ENCODE assay signal across 7 cellular contexts in genomic region chr2:122136071-122136470, GRCh38.
A peak's percentile ranks its signal among the peaks of the same experiment; 100 is the strongest.
DNase-seq lines count a peak whose midpoint lies in the region; ATAC-seq, FAIRE-seq and TF ChIP-seq lines count a peak whose summit lies in the region.

No MANE protein-coding gene starts in this region.

- no peak for FAIRE-seq in kidney (lab: Jason Lieb, UNC)

- H3K27ac ChIP-seq in PC-3 (ENCODE audit: low read length) = no peak overlapping the region
- no peak overlapping the region for H3K27ac ChIP-seq in kidney (ENCODE audit: low read depth in 2 of 2, low read length in 2 of 2)
- no peak overlapping the region for H3K27ac ChIP-seq in spleen

- H3K27me3 ChIP-seq in PC-3 (ENCODE audit: low read length) (peaks cover 10% of the 10 kb centered on the region; the same call in 1 of the 2 replicates), spleen (replicated peaks in 1 of 7) (peaks cover 0 to 6% (median 0%) of the 10 kb centered on the region in 7 donors)

- no peak for TF ChIP-seq POLR2A in spleen (IDR thresholded peaks at IDR 0.05)

- H4K20me1 ChIP-seq in PC-3 (ENCODE audit: low read length) = no peaks in the 10 kb centered on the region

- ATAC-seq in PC-3 = no peak

- H3K4me1 ChIP-seq in PC-3 (ENCODE audit: insufficient read depth, low read length) (no peaks in the 10 kb centered on the region), kidney (ENCODE audit: control insufficient read depth in 1 of 2, insufficient read depth in 1 of 2, low read depth in 1 of 2, low read length in 2 of 2) (no peaks in the 10 kb centered on the region), spleen (no peaks in the 10 kb centered on the region)

- H3K4me2 ChIP-seq in PC-3 (ENCODE audit: low read length) = no peak overlapping the region

- H3K9ac ChIP-seq in PC-3 (ENCODE audit: low read length) = no peak overlapping the region
- H3K9ac ChIP-seq in kidney (ENCODE audit: low read length in 2 of 2) = no peak overlapping the region

- no peak overlapping the region for H3K4me3 ChIP-seq in GM12865 (ENCODE audit: low read depth, low read length)
- no peak overlapping the region for H3K4me3 ChIP-seq in PC-3 (ENCODE audit: low read length)
- no peak overlapping the region for H3K4me3 ChIP-seq in kidney (ENCODE audit: low read length in 2 of 2)
- H3K4me3 ChIP-seq in spleen = no peak overlapping the region

- POLR2A ChIA-PET in HEK293T (lab: Yijun Ruan, JAX) = no interaction called here
- POLR2A ChIA-PET in PC-3 (lab: Charles Lee; ENCODE audit: unreplicated experiment) = no interaction called here

- no peaks in the 10 kb centered on the region for H3K79me2 ChIP-seq in PC-3 (ENCODE audit: low read length)

- H3K9me2 ChIP-seq in PC-3 (replicated peaks; ENCODE audit: low read length) = no peaks in the 10 kb centered on the region

- H2AFZ ChIP-seq in PC-3 (ENCODE audit: low read length) = no peak overlapping the region

- BruUV-seq in PC-3 (replicated peaks; lab: Mats Ljungman, UMichigan) = no TSS peak

- TF ChIP-seq CTCF in GM12865 (IDR thresholded peaks at IDR 0.05; ENCODE audit: insufficient read depth, low read depth, low read length, missing control alignments) (peak; percentile 32), PC-3 (conservative IDR thresholded peaks at IDR 0.05; ENCODE audit: low read depth, low read length) (peak; percentile 65), kidney (IDR thresholded peaks at IDR 0.05; ENCODE audit: borderline replicate concordance, extremely low read depth, insufficient read depth) (peak; percentile 30), spleen (IDR thresholded peaks at IDR 0.05 in 8 of 11, conservative IDR thresholded peaks at IDR 0.05 in 3 of 11) (no peak)

- CTCF ChIA-PET in HEK293T (lab: Yijun Ruan, JAX) (no interaction called here), PC-3 (lab: Charles Lee) (no interaction called here)

- intact Hi-C loops in PC-3 (cut with micrococcal nuclease) = no loop called here
- intact Hi-C loops in kidney (cut with DNase I) = no loop called here
- intact Hi-C loops in spleen (cut with DNase I; ENCODE audit: low total_unique reads) = no loop called here

- DNase-seq in GM12865 (ENCODE audit: low read depth) (peak; percentile 51), HEK293T (ENCODE audit: extremely low spot score) (peak; percentile 36), PC-3 (peak; percentile 45), kidney (no peak), spleen (no peak), T-helper 1 cell (no peak), NCI-H2081 (lab: John Stamatoyannopoulos, UW) (no peak)

- no peaks in the 10 kb centered on the region for H3K9me3 ChIP-seq in PC-3 (ENCODE audit: low read length)
- no peaks in the 10 kb centered on the region for H3K9me3 ChIP-seq in kidney (ENCODE audit: control insufficient read depth in 1 of 2, low read length in 2 of 2)
- H3K9me3 ChIP-seq in spleen = peaks cover 0 to 9% (median 5%) of the 10 kb centered on the region in 8 donors

- H3F3A ChIP-seq in PC-3 (ENCODE audit: low read length, unreplicated experiment) = no peaks in the 10 kb centered on the region

- WGBS in spleen, 5 donors = 21 to 48% (median 33%) methylated on average over 2 of the region's 2 CpGs

- H3K36me3 ChIP-seq in PC-3 (ENCODE audit: low read depth, low read length) = no peaks in the 10 kb centered on the region
- H3K36me3 ChIP-seq in kidney (ENCODE audit: control insufficient read depth in 1 of 2, insufficient read depth in 2 of 2, low read length in 2 of 2) = no peaks in the 10 kb centered on the region
- no peaks in the 10 kb centered on the region for H3K36me3 ChIP-seq in spleen

TF ChIP-seq in HEK293T, 16 proteins besides CTCF, POLR2A, EP300 and RAD21:
- no peak for TF ChIP-seq L3MBTL2 (conservative IDR thresholded peaks at IDR 0.05)
- no peak for TF ChIP-seq BHLHE40 (IDR thresholded peaks at IDR 0.05; ENCODE audit: borderline replicate concordance)
- TF ChIP-seq NFRKB (IDR thresholded peaks at IDR 0.05) = no peak
- no peak for TF ChIP-seq ZNF384 (IDR thresholded peaks at IDR 0.05)
- no peak for TF ChIP-seq HDGF (IDR thresholded peaks at IDR 0.05; ENCODE audit: borderline replicate concordance)

Comparison
In these comparisons a context has a peak if more than half of its experiments do, and no peak if none do; other contexts are left out.
1. DNase-seq: peak in GM12865 (single experiment), HEK293T (single experiment) and PC-3 (single experiment); none in kidney (single experiment), spleen (single experiment), T-helper 1 cell (0 of 5) and NCI-H2081 (0 of 2).
2. CTCF ChIP-seq: peak in GM12865 (single experiment), PC-3 (single experiment) and kidney (single experiment); none in spleen (0 of 11).